In genomic region chr4:88812420-88812819, GRCh38 we compare ENCODE assay signal across 21 cellular contexts.
DNase-seq lines count a peak whose midpoint lies in the region; ATAC-seq and TF ChIP-seq lines count a peak whose summit lies in the region.
"Had no signal": no experiment of that assay in that cellular context is flagged by ENCODE, and none has a peak within 500 bp of the region (broad histone marks: within the 10 kb centered on the region; RNA-seq: fewer than 3 reads in every experiment).

No MANE protein-coding gene starts in this region.

- peaks cover 10% of the 10 kb centered on the region for H3K27me3 Mint-ChIP-seq in activated CD4-positive, alpha-beta T cell treated with anti-CD3 and anti-CD28 coated beads, Interleukin-2, amount 10 ng/mL, durations not matched to agents 24 days and 14 days

- H3K9ac ChIP-seq in liver (ENCODE audit: low read depth in 1 of 2, low read length in 2 of 2), result no peak overlapping the region

- DNase-seq in activated CD4-positive, alpha-beta T cell treated with anti-CD3 and anti-CD28 coated beads, Interleukin-2, amount 10 ng/mL, durations not matched to agents 24 days and 14 days, result peak; percentile 18
- no peak for DNase-seq in activated CD4-positive, alpha-beta T cell treated with anti-CD3 and anti-CD28 coated beads, Interleukin-2, amount 50 U/mL, for 4 hours
- DNase-seq in psoas muscle (no peak), NCI-H1436 treated with DMSO at 0.1 percent for 48 hours (lab: John Stamatoyannopoulos, UW) (no peak), SIG-M5 treated with dmso at 0.1 percent for 504 hours (lab: John Stamatoyannopoulos, UW; ENCODE audit: unreplicated experiment) (no peak), C1 segment of cervical spinal cord (lab: John Stamatoyannopoulos, UW) (no peak), coronary artery (ENCODE audit: low spot score) (no peak)
- DNase-seq: AML-193; Calu3; CD8-positive, alpha-beta memory T cell; DMS153; KG1; NCI-H1105; NCI-H748 treated with DMSO at 0.1 percent for 48 hours; NK-92 treated with Interleukin-12 subunit alpha and Interleukin-12 subunit beta, amount 100 ng/mL, for 24 hours; SJCRH30 had no signal

- WGBS in liver, result 86% methylated on average over 1 of the region's 1 CpG
- WGBS in psoas muscle, 3 donors, result 23 to 49% (median 23%) methylated on average over 1 of the region's 1 CpG

- TF ChIP-seq CTCF in liver (IDR thresholded peaks at IDR 0.05; ENCODE audit: low read depth, low read length, missing input control) (no peak), psoas muscle (IDR thresholded peaks at IDR 0.05) (no peak), coronary artery (IDR thresholded peaks at IDR 0.05) (no peak)

- peaks cover 8% of the 10 kb centered on the region for H3K4me1 Mint-ChIP-seq in activated CD4-positive, alpha-beta T cell treated with anti-CD3 and anti-CD28 coated beads, Interleukin-2, amount 10 ng/mL, durations not matched to agents 24 days and 14 days
- H3K4me1 Mint-ChIP-seq: CD8-positive, alpha-beta memory T cell had no signal

- no peak for TF ChIP-seq RAD21 in liver (IDR thresholded peaks at IDR 0.05)

- no peak overlapping the region for H3K27ac Mint-ChIP-seq in activated CD4-positive, alpha-beta T cell treated with anti-CD3 and anti-CD28 coated beads, Interleukin-2, amount 10 ng/mL, durations not matched to agents 24 days and 14 days
- H3K27ac Mint-ChIP-seq: CD8-positive, alpha-beta memory T cell; GM23338 had no signal

- H3K27ac ChIP-seq in liver (ENCODE audit: low read depth in 1 of 2, low read length in 2 of 2) (no peak overlapping the region), psoas muscle (peak overlapping the region; percentile 50), coronary artery (no peak overlapping the region)
- H3K27ac ChIP-seq: C4-2B, SJCRH30 had no signal

- no peak overlapping the region for H3K4me3 ChIP-seq in liver (ENCODE audit: low read depth in 1 of 3, low read length in 3 of 3)
- H3K4me3 ChIP-seq in psoas muscle, result no peak overlapping the region
- no peak overlapping the region for H3K4me3 ChIP-seq in coronary artery
- H3K4me3 ChIP-seq: GM23338, HAP-1, SJCRH30 had no signal

- H3K36me3 ChIP-seq in liver (ENCODE audit: control insufficient read depth in 4 of 4, insufficient read depth in 3 of 4, low read depth in 1 of 4, low read length in 3 of 4) (no peaks in the 10 kb centered on the region), psoas muscle (ENCODE audit: insufficient read depth in 1 of 2, low read depth in 1 of 2) (no peaks in the 10 kb centered on the region)
- H3K36me3 ChIP-seq: HAP-1, SJCRH30 had no signal

- ATAC-seq in psoas muscle, result peak; percentile 78 to 94 (median 88)
- ATAC-seq: GM23338, Panc1 had no signal

- H3K9me3 ChIP-seq in liver (ENCODE audit: control insufficient read depth in 4 of 4, low read length in 3 of 4), result no peaks in the 10 kb centered on the region
- H3K9me3 ChIP-seq in psoas muscle, result no peaks in the 10 kb centered on the region
- H3K9me3 ChIP-seq: HAP-1, SJCRH30 had no signal

- intact Hi-C loops in activated CD4-positive, alpha-beta T cell treated with anti-CD3 and anti-CD28 coated beads, Interleukin-2, amount 10 ng/mL, durations not matched to agents 24 days and 14 days (cut with micrococcal nuclease), result no loop called here
- intact Hi-C loops in psoas muscle (cut with DNase I), result no loop called here

- peaks cover 1 to 39% (median 28%) of the 10 kb centered on the region in 4 donors for H3K4me1 ChIP-seq in liver (ENCODE audit: control insufficient read depth in 4 of 4, insufficient read depth in 4 of 4, low read length in 3 of 4)
- H3K4me1 ChIP-seq in psoas muscle, result peaks cover 55% of the 10 kb centered on the region
- H3K4me1 ChIP-seq: SJCRH30 had no signal

- no peaks in the 10 kb centered on the region for H3K9me3 Mint-ChIP-seq in activated CD4-positive, alpha-beta T cell treated with anti-CD3 and anti-CD28 coated beads, Interleukin-2, amount 10 ng/mL, durations not matched to agents 24 days and 14 days
- H3K9me3 Mint-ChIP-seq: CD8-positive, alpha-beta memory T cell; GM23338 had no signal

- peaks cover 10% of the 10 kb centered on the region for H3K36me3 Mint-ChIP-seq in activated CD4-positive, alpha-beta T cell treated with anti-CD3 and anti-CD28 coated beads, Interleukin-2, amount 10 ng/mL, durations not matched to agents 24 days and 14 days (ENCODE audit: low read depth)

- no peak overlapping the region for H3K4me3 Mint-ChIP-seq in activated CD4-positive, alpha-beta T cell treated with anti-CD3 and anti-CD28 coated beads, Interleukin-2, amount 10 ng/mL, durations not matched to agents 24 days and 14 days
- H3K4me3 Mint-ChIP-seq: CD8-positive, alpha-beta memory T cell; GM23338 had no signal

- H3K27me3 ChIP-seq in liver (ENCODE audit: control insufficient read depth in 4 of 4, insufficient read depth in 4 of 4, low read length in 3 of 4), result no peaks in the 10 kb centered on the region
- H3K27me3 ChIP-seq in psoas muscle (ENCODE audit: insufficient read depth in 3 of 3, low read length in 2 of 3), result no peaks in the 10 kb centered on the region
- H3K27me3 ChIP-seq: SJCRH30 had no signal

TF ChIP-seq in liver, 16 proteins besides CTCF, POLR2A, EP300 and RAD21:
- TF ChIP-seq SP1 (IDR thresholded peaks at IDR 0.05) (peak; percentile 20), FOXA1 (IDR thresholded peaks at IDR 0.05) (no peak), YY1 (IDR thresholded peaks at IDR 0.05) (no peak), NR2F2 (IDR thresholded peaks at IDR 0.05) (no peak), MAX (IDR thresholded peaks at IDR 0.05) (no peak)
